In genomic region chr22:41776381-41776780, GRCh38 we compare ENCODE assay signal across 23 cellular contexts.
"Had no signal": no experiment of that assay in that cellular context is flagged by ENCODE, and none has a peak within 500 bp of the region (broad histone marks: within the 10 kb centered on the region; RNA-seq: fewer than 3 reads in every experiment).

No MANE protein-coding gene starts in this region.

- H3K27me3 Mint-ChIP-seq: naive thymus-derived CD4-positive, alpha-beta T cell had no signal

- H3K27ac ChIP-seq: coronary artery, heart right ventricle, ovary, suprapubic skin, thyroid gland, upper lobe of left lung, uterus had no signal

- DNase-seq: effector CD4-positive, alpha-beta T cell; endodermal cell; erythroblast; foreskin melanocyte; heart right ventricle; islet precursor cell; mammary epithelial cell; naive thymus-derived CD4-positive, alpha-beta T cell; nucleus accumbens; ovary; right cardiac atrium; small intestine; stimulated activated CD4-positive, alpha-beta T cell treated with anti-CD3 and anti-CD28 coated beads, Interleukin-2, amount 100 ng/mL, for 48 hours; stimulated activated naive CD8-positive, alpha-beta T cell treated with anti-CD3 and anti-CD28 coated beads, Interleukin-15, Interleukin-2, amounts not matched to agents 100 U/mL and 50 U/mL, for 24 hours; thyroid gland; upper lobe of left lung; uterus had no signal

- H3K27ac Mint-ChIP-seq: endodermal cell; progenitor cell of endocrine pancreas; stimulated activated effector memory CD8-positive, alpha-beta T cell treated with anti-CD3 and anti-CD28 coated beads, Interleukin-12 subunit alpha, Interleukin-12 subunit beta, amount 100 ng/mL, for 72 hours had no signal

- H3K4me3 Mint-ChIP-seq: endodermal cell; naive thymus-derived CD4-positive, alpha-beta T cell; stimulated activated effector memory CD8-positive, alpha-beta T cell treated with anti-CD3 and anti-CD28 coated beads, Interleukin-12 subunit alpha, Interleukin-12 subunit beta, amount 100 ng/mL, for 72 hours had no signal

- H3K4me1 ChIP-seq: thyroid gland, uterus had no signal

- H3K9me3 Mint-ChIP-seq: endodermal cell; naive thymus-derived CD4-positive, alpha-beta T cell; stimulated activated effector memory CD8-positive, alpha-beta T cell treated with anti-CD3 and anti-CD28 coated beads, Interleukin-12 subunit alpha, Interleukin-12 subunit beta, amount 100 ng/mL, for 72 hours had no signal

- H3K9me3 ChIP-seq: heart right ventricle, ovary, suprapubic skin, thyroid gland, upper lobe of left lung, uterus had no signal

- H3K4me3 ChIP-seq: coronary artery, heart right ventricle, ovary, suprapubic skin, thyroid gland, upper lobe of left lung, uterus had no signal

- FAIRE-seq: endothelial cell of umbilical vein, small intestine had no signal

- H3K36me3 Mint-ChIP-seq: stimulated activated effector memory CD8-positive, alpha-beta T cell treated with anti-CD3 and anti-CD28 coated beads, Interleukin-12 subunit alpha, Interleukin-12 subunit beta, amount 100 ng/mL, for 72 hours had no signal

- H3K36me3 ChIP-seq: heart right ventricle, ovary, suprapubic skin, thyroid gland, upper lobe of left lung, uterus had no signal

- ATAC-seq: heart right ventricle; left lobe of liver; naive thymus-derived CD4-positive, alpha-beta T cell; right cardiac atrium; stimulated activated effector memory CD8-positive, alpha-beta T cell treated with anti-CD3 and anti-CD28 coated beads, Interleukin-12 subunit alpha, Interleukin-12 subunit beta, amount 100 ng/mL, for 72 hours; stimulated activated naive CD8-positive, alpha-beta T cell treated with anti-CD3 and anti-CD28 coated beads, Interleukin-15, Interleukin-2, amounts not matched to agents 100 U/mL and 50 U/mL, for 24 hours had no signal

- H3K27me3 ChIP-seq: ovary, suprapubic skin, thyroid gland, upper lobe of left lung, uterus had no signal
